In genomic region chr4:68569466-68570121, GRCh38 we compare ENCODE assay signal across 17 cellular contexts. TPM values are rescaled to one million over a fixed set of nuclear protein-coding genes. Genes with fewer than 3 reads are reported as not detected.
A peak's percentile ranks its signal among the peaks of the same experiment; 100 is the strongest.
DNase-seq lines count a peak whose midpoint lies in the region; ATAC-seq, FAIRE-seq and TF ChIP-seq lines count a peak whose summit lies in the region.
"Had no signal": no experiment of that assay in that cellular context is flagged by ENCODE, and none has a peak within 500 bp of the region (broad histone marks: within the 10 kb centered on the region; RNA-seq: fewer than 3 reads in every experiment).

No MANE protein-coding gene starts in this region.

- H3K4me3 ChIP-seq in K562 (no peak overlapping the region), SJCRH30 (no peak overlapping the region)
- H3K4me3 ChIP-seq: adrenal gland, suprapubic skin had no signal

- CTCF ChIA-PET in K562 (lab: Yijun Ruan, JAX; ENCODE audit: low intra/inter-chr PET ratio), result no interaction called here

- TF ChIP-seq EP300 in K562 (IDR thresholded peaks at IDR 0.05; ENCODE audit: low read length), result no peak

- H3K36me3 Mint-ChIP-seq in HFFc6 (ENCODE audit: low read depth), result no peaks in the 10 kb centered on the region

- peak in 1 of 4 experiments; percentile 8 for DNase-seq in K562 (ENCODE audit: extremely low read depth in 1 of 4, low spot score in 3 of 4)
- DNase-seq in HFFc6, result no peak
- DNase-seq in NCI-H510A (lab: John Stamatoyannopoulos, UW), result no peak
- no peak for DNase-seq in dedifferentiated amniotic fluid mesenchymal stem cell (ENCODE audit: extremely low spot score)
- no peak for DNase-seq in SJCRH30
- DNase-seq: adrenal gland, midbrain, NCI-H1930, occipital lobe had no signal

- ATAC-seq in GM18505 (IDR thresholded peaks at IDR 0.05; ENCODE audit: unreplicated experiment), result peak; percentile 44
- peak; percentile 54 for ATAC-seq in GM21381 (IDR thresholded peaks at IDR 0.05; ENCODE audit: unreplicated experiment)
- ATAC-seq in HG03064 (IDR thresholded peaks at IDR 0.05; ENCODE audit: low read depth, unreplicated experiment), result peak; percentile 57
- ATAC-seq in K562, result peak; percentile 54
- ATAC-seq: Right ventricle myocardium inferior had no signal

- no TSS peak for BruUV-seq in K562 (replicated peaks; lab: Mats Ljungman, UMichigan)

- FAIRE-seq in K562 (lab: Jason Lieb, UNC), result no peak
- FAIRE-seq: endothelial cell of umbilical vein, islet of Langerhans had no signal

- H3K36me3 ChIP-seq in K562 (ENCODE audit: control insufficient read depth, insufficient read depth, low read length) (no peaks in the 10 kb centered on the region), SJCRH30 (no peaks in the 10 kb centered on the region)
- H3K36me3 ChIP-seq: adrenal gland, suprapubic skin had no signal

- H3K9me3 Mint-ChIP-seq in HFFc6, result peaks cover 5% of the 10 kb centered on the region

- H3K27ac Mint-ChIP-seq in HFFc6, result no peak overlapping the region

- no peaks in the 10 kb centered on the region for H3K27me3 Mint-ChIP-seq in HFFc6 (ENCODE audit: insufficient read depth)

- TF ChIP-seq POLR2A in GM18505 (IDR thresholded peaks at IDR 0.05; ENCODE audit: borderline replicate concordance, extremely low read depth, insufficient read depth, insufficient read length), result peak; percentile 58
- TF ChIP-seq POLR2A in K562 (conservative IDR thresholded peaks at IDR 0.05), result no peak

- in situ Hi-C loops in K562 (cut with MboI), result no loop called here

- no peak overlapping the region for H3K4me2 ChIP-seq in K562 (ENCODE audit: insufficient read depth, low read length)

- no peaks in the 10 kb centered on the region for H3K4me1 Mint-ChIP-seq in HFFc6 (ENCODE audit: low read depth)

- H3K9me1 ChIP-seq in K562 (ENCODE audit: control insufficient read depth, insufficient read depth, low read length), result no peaks in the 10 kb centered on the region

- H3K27me3 ChIP-seq in K562 (ENCODE audit: control insufficient read depth in 2 of 2, insufficient read depth in 2 of 2, low read length in 2 of 2) (no peaks in the 10 kb centered on the region), SJCRH30 (no peaks in the 10 kb centered on the region)
- H3K27me3 ChIP-seq: adrenal gland, suprapubic skin had no signal

- TF ChIP-seq RAD21 in K562 (CRISPR knock-in tag; conservative IDR thresholded peaks at IDR 0.05 in 1 of 2, IDR thresholded peaks at IDR 0.05 in 1 of 2), result no peak

- H3K27ac ChIP-seq in K562 (ENCODE audit: extremely low read depth, low read depth, low read length) (no peak overlapping the region), SJCRH30 (no peak overlapping the region)
- H3K27ac ChIP-seq: adrenal gland, suprapubic skin had no signal

- H3K4me3 Mint-ChIP-seq in HFFc6, result no peak overlapping the region

- H2AFZ ChIP-seq in K562 (ENCODE audit: low read depth, low read length), result peak overlapping the region; percentile 44; the same call in 1 of the 2 replicates

- intact Hi-C loops in K562 (cut with micrococcal nuclease), result no loop called here

- no peaks in the 10 kb centered on the region for H3K79me2 ChIP-seq in K562 (ENCODE audit: control insufficient read depth, insufficient read depth, low read length)

- POLR2A ChIA-PET in K562 (lab: Yijun Ruan, JAX), result no interaction called here

- no peak overlapping the region for H3K9ac ChIP-seq in K562 (ENCODE audit: insufficient read depth in 1 of 2, low read depth in 2 of 2, low read length in 2 of 2)

- TF ChIP-seq CTCF in K562 (IDR thresholded peaks at IDR 0.05 in 2 of 3, conservative IDR thresholded peaks at IDR 0.05 in 1 of 3; ENCODE audit: insufficient read depth in 2 of 3, low read depth in 1 of 3, low read length in 3 of 3), result no peak
- no peak for TF ChIP-seq CTCF in HFFc6 (IDR thresholded peaks at IDR 0.05)

- no peaks in the 10 kb centered on the region for H3K4me1 ChIP-seq in K562 (replicated peaks in 1 of 2; ENCODE audit: control insufficient read depth in 2 of 2, insufficient read depth in 2 of 2, low read length in 2 of 2)
- no peaks in the 10 kb centered on the region for H3K4me1 ChIP-seq in SJCRH30
- H3K4me1 ChIP-seq: adrenal gland, suprapubic skin had no signal

- WGBS in K562 (ENCODE audit: insufficient coverage, low coverage, missing lambda C conversion rate), result 4% methylated on average over 7 of the region's 7 CpGs

- no peaks in the 10 kb centered on the region for H4K20me1 ChIP-seq in K562 (replicated peaks; ENCODE audit: control insufficient read depth, insufficient read depth, low read length)

- no peaks in the 10 kb centered on the region for H3K9me3 ChIP-seq in K562 (replicated peaks; ENCODE audit: control insufficient read depth, insufficient read depth, low read depth, low read length)
- H3K9me3 ChIP-seq in SJCRH30 (replicated peaks), result no peaks in the 10 kb centered on the region
- H3K9me3 ChIP-seq: adrenal gland, suprapubic skin had no signal

TF ChIP-seq in K562, 482 proteins besides CTCF, POLR2A, EP300 and RAD21 (continues in another document):
- TF ChIP-seq ZNF589 (CRISPR knock-in tag; IDR thresholded peaks at IDR 0.05; ENCODE audit: low read depth), result no peak
- TF ChIP-seq GABPB1 (CRISPR knock-in tag; IDR thresholded peaks at IDR 0.05), result no peak
- no peak for TF ChIP-seq USF1 (CRISPR knock-in tag; IDR thresholded peaks at IDR 0.05)
- no peak for TF ChIP-seq ETS2 (tag; IDR thresholded peaks at IDR 0.05; ENCODE audit: borderline replicate concordance, poor library complexity, severe bottlenecking)
- peak; percentile 41; the same call in 1 of the 2 replicates for TF ChIP-seq ZFX (CRISPR knock-in tag; IDR thresholded peaks at IDR 0.05)
- no peak for TF ChIP-seq MTA3 (IDR thresholded peaks at IDR 0.05; ENCODE audit: borderline replicate concordance)
- TF ChIP-seq ID3 (CRISPR knock-in tag; IDR thresholded peaks at IDR 0.05), result no peak
- no peak for TF ChIP-seq ID3 (tag; IDR thresholded peaks at IDR 0.05)
- TF ChIP-seq DPF2 (IDR thresholded peaks at IDR 0.05), result no peak
- TF ChIP-seq USF2 (CRISPR knock-in tag; IDR thresholded peaks at IDR 0.05), result no peak
- peak; percentile 21; the same call in 1 of the 2 replicates for TF ChIP-seq CXXC5 (CRISPR knock-in tag; IDR thresholded peaks at IDR 0.05)
- TF ChIP-seq DACH1 (IDR thresholded peaks at IDR 0.05; ENCODE audit: partially characterized antibody), result no peak

RNA-seq across cellular contexts. Expression of gene UGT2B17, which starts 6.5 kb away (rescaled TPM):
- total RNA-seq in K562 (2011; cell fraction: chromatin; rRNA removed; ENCODE audit: low replicate concordance), result not detected in 2 replicates
- not detected in 2 replicates for total RNA-seq in K562 (2011; cell fraction: nucleolus; rRNA removed)
- not detected in 2 replicates for total RNA-seq in K562 (2011; cell fraction: nucleoplasm; rRNA removed)
- not detected in 2 replicates for total RNA-seq in K562 (2014; rRNA removed)
- not detected in 2 replicates for total RNA-seq in K562 (2014; rRNA removed; fragmentation: Illumina TruSeq; extraction: Trizol)
- not detected in 2 replicates for total RNA-seq in K562 (2015; rRNA removed; fragmentation: Illumina TruSeq; extraction: Trizol)
- 0.11 and 0.13 TPM in 2 replicates for total RNA-seq in K562 (2021)
- polyA plus RNA-seq in K562 (2011; rRNA removed), result not detected in 2 replicates
- not detected in 2 replicates for polyA plus RNA-seq in K562 (2011; cell fraction: cytosol; rRNA removed)
- polyA plus RNA-seq in K562 (2011; cell fraction: nucleus; rRNA removed), result not detected in 2 replicates
- not detected in 2 replicates for polyA plus RNA-seq in K562 (2012)
- polyA plus RNA-seq in K562 (2014; fragmentation: Illumina TruSeq; extraction: Trizol), result not detected in 2 replicates
- polyA plus RNA-seq in K562 (2014; fragmentation: Nextera tagmentation; extraction: Ambion mirVana), result not detected
- polyA plus RNA-seq in K562 (2014; rRNA removed), result not detected in 2 replicates
- not detected in 2 replicates for polyA minus RNA-seq in K562 (2011; rRNA and poly(A)+ RNA removed)
- not detected in 2 replicates for polyA minus RNA-seq in K562 (2011; cell fraction: cytosol; rRNA and poly(A)+ RNA removed)
- polyA minus RNA-seq in K562 (2011; cell fraction: nucleus; rRNA and poly(A)+ RNA removed), result not detected in 2 replicates
- not detected for total RNA-seq in HFFc6 (2021; fragmentation: NEBNext Ultra II Directional; extraction: Animal tissue kit (Norgen Biotek cat#: 25700))
- total RNA-seq in SJCRH30 (2014; rRNA removed; shearing (Covaris generic)), result not detected in 2 replicates
- total RNA-seq: endothelial cell of umbilical vein, glomerular endothelial cell, occipital lobe, Right ventricle myocardium inferior, suprapubic skin had no signal
- polyA plus RNA-seq: endothelial cell of umbilical vein had no signal
